ENCODE assay signal across 9 cellular contexts in the genomic region with DNA sequence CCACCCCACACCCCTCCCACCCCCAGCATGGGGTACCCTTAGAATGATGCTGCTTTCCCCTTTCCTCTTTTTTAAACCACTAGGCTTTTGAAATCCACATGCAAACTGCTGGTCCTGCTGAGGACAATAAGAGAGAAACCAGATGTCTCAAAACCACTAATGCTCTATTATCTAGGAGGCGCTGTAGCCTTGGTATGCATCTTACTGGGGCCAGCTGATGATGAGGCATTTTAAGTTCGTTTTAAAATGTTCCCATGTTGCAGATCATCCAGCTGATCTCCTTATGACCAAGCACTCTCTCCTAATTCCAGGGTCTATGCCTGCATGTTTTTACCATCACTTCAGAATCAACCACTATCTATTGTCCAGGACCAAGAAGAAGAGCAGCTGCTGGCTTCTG. TPM values are rescaled to one million over a fixed set of nuclear protein-coding genes. Genes with fewer than 3 reads are reported as not detected.
DNase-seq lines count a peak whose midpoint lies in the region; ATAC-seq and TF ChIP-seq lines count a peak whose summit lies in the region.
"Had no signal": no experiment of that assay in that cellular context is flagged by ENCODE, and none has a peak within 500 bp of the region (broad histone marks: within the 10 kb centered on the region; RNA-seq: fewer than 3 reads in every experiment).

No MANE protein-coding gene starts in this region.

- TF ChIP-seq CTCF in CD4-positive, alpha-beta T cell (IDR thresholded peaks at IDR 0.05) = no peak
- peak; percentile 27 for TF ChIP-seq CTCF in HFF-Myc (IDR thresholded peaks at IDR 0.05; ENCODE audit: low read depth, low read length, missing control alignments)
- no peak for TF ChIP-seq CTCF in colonic mucosa (IDR thresholded peaks at IDR 0.05)

- H3K4me3 ChIP-seq in HFF-Myc (replicated peaks; ENCODE audit: low read depth, low read length) = no peak overlapping the region
- H3K4me3 ChIP-seq in colonic mucosa = no peak overlapping the region

- peak overlapping the region; percentile 76 for H3K4me3 Mint-ChIP-seq in CD4-positive, alpha-beta T cell
- peak overlapping the region; percentile 89 for H3K4me3 Mint-ChIP-seq in activated CD4-positive, alpha-beta memory T cell treated with anti-CD3 and anti-CD28 coated beads for 36 hours
- peak overlapping the region; percentile 54 for H3K4me3 Mint-ChIP-seq in memory B cell

- peaks cover 3% of the 10 kb centered on the region for H3K36me3 Mint-ChIP-seq in CD4-positive, alpha-beta T cell (ENCODE audit: low read depth)
- no peaks in the 10 kb centered on the region for H3K36me3 Mint-ChIP-seq in activated CD4-positive, alpha-beta memory T cell treated with anti-CD3 and anti-CD28 coated beads for 36 hours
- H3K36me3 Mint-ChIP-seq in memory B cell = no peaks in the 10 kb centered on the region

- H3K27me3 ChIP-seq in CD4-positive, alpha-beta T cell (ENCODE audit: control insufficient read depth, insufficient read depth, low read length) = no peaks in the 10 kb centered on the region
- H3K27me3 ChIP-seq in colonic mucosa = no peaks in the 10 kb centered on the region

- no peaks in the 10 kb centered on the region for H3K36me3 ChIP-seq in colonic mucosa
- H3K36me3 ChIP-seq: neutrophil had no signal

- CTCF ChIA-PET in CD4-positive, alpha-beta T cell (lab: Charles Lee) = interaction anchor here (0.6 to 1.6 kb wide), 5 partner anchors 8 to 1446 kb away, joined by 3 to 4 read pairs (median 3); a partner anchor contains a TSS
- CTCF ChIA-PET in activated CD4-positive, alpha-beta memory T cell treated with anti-CD3 and anti-CD28 coated beads for 36 hours (lab: Charles Lee) = interaction anchor here (0.6 to 1.8 kb wide), 16 partner anchors 8 to 587 kb away, joined by 3 to 11 read pairs (median 4); a partner anchor contains a TSS

- no peaks in the 10 kb centered on the region for H3K9me3 ChIP-seq in CD4-positive, alpha-beta T cell (ENCODE audit: control insufficient read depth, low read length)
- no peaks in the 10 kb centered on the region for H3K9me3 ChIP-seq in colonic mucosa
- H3K9me3 ChIP-seq: neutrophil had no signal

- no peak for DNase-seq in CD4-positive, alpha-beta T cell
- no peak for DNase-seq in HFF-Myc (ENCODE audit: extremely low read depth, low read depth)
- no peak for DNase-seq in activated CD4-positive, alpha-beta memory T cell treated with anti-CD3 and anti-CD28 coated beads for 36 hours
- DNase-seq in memory B cell (ENCODE audit: low spot score in 2 of 2) = no peak
- DNase-seq in amygdala (lab: John Stamatoyannopoulos, UW) = no peak
- no peak for DNase-seq in colonic mucosa
- DNase-seq in NK-92 treated with Interleukin-12 subunit alpha and Interleukin-12 subunit beta, amount 100 ng/mL, for 24 hours (lab: John Stamatoyannopoulos, UW) = no peak
- no peak for DNase-seq in activated CD4-positive, alpha-beta T cell treated with anti-CD3 and anti-CD28 coated beads for 1 hour

- H3K4me1 ChIP-seq in colonic mucosa = peaks cover 6% of the 10 kb centered on the region

- no peak overlapping the region for H3K27ac ChIP-seq in CD4-positive, alpha-beta T cell (ENCODE audit: low read depth, low read length)
- no peak overlapping the region for H3K27ac ChIP-seq in colonic mucosa
- H3K27ac ChIP-seq: neutrophil had no signal

- H3K27me3 Mint-ChIP-seq in CD4-positive, alpha-beta T cell = no peaks in the 10 kb centered on the region
- H3K27me3 Mint-ChIP-seq in activated CD4-positive, alpha-beta memory T cell treated with anti-CD3 and anti-CD28 coated beads for 36 hours = no peaks in the 10 kb centered on the region
- H3K27me3 Mint-ChIP-seq in memory B cell = peaks cover 8% of the 10 kb centered on the region

- H3K9ac ChIP-seq in colonic mucosa (ENCODE audit: low read depth in 2 of 2, low read length in 2 of 2) = no peak overlapping the region

- no peaks in the 10 kb centered on the region for H3K9me3 Mint-ChIP-seq in CD4-positive, alpha-beta T cell
- no peaks in the 10 kb centered on the region for H3K9me3 Mint-ChIP-seq in activated CD4-positive, alpha-beta memory T cell treated with anti-CD3 and anti-CD28 coated beads for 36 hours
- H3K9me3 Mint-ChIP-seq in memory B cell = no peaks in the 10 kb centered on the region

- POLR2A ChIA-PET in CD4-positive, alpha-beta T cell (lab: Charles Lee) = interaction anchor here (0.8 to 1.2 kb wide), 3 partner anchors 106 to 266 kb away, joined by 3 read pairs; a partner anchor contains a TSS
- POLR2A ChIA-PET in activated CD4-positive, alpha-beta memory T cell treated with anti-CD3 and anti-CD28 coated beads for 36 hours (lab: Charles Lee) = interaction anchor here (1.5 kb wide), 1 partner anchor 32 kb away, joined by 6 read pairs; no protein-coding TSS in a partner anchor

- peaks cover 39% of the 10 kb centered on the region for H3K4me1 Mint-ChIP-seq in CD4-positive, alpha-beta T cell (ENCODE audit: low read depth)
- peaks cover 31% of the 10 kb centered on the region for H3K4me1 Mint-ChIP-seq in activated CD4-positive, alpha-beta memory T cell treated with anti-CD3 and anti-CD28 coated beads for 36 hours (ENCODE audit: low read depth)
- H3K4me1 Mint-ChIP-seq in memory B cell = peaks cover 7% of the 10 kb centered on the region

- intact Hi-C loops in CD4-positive, alpha-beta T cell (cut with DNase I, micrococcal nuclease) = loop anchor here (2.0 to 10.0 kb wide), 5 partner anchors 61 to 1346 kb away; a partner anchor contains a TSS
- intact Hi-C loops in activated CD4-positive, alpha-beta memory T cell treated with anti-CD3 and anti-CD28 coated beads for 36 hours (cut with micrococcal nuclease) = loop anchor here (2.0 to 5.0 kb wide), 5 partner anchors 40 to 264 kb away; a partner anchor contains a TSS
- intact Hi-C loops in colonic mucosa (cut with DNase I) = no loop called here

- ATAC-seq in CD4-positive, alpha-beta T cell (ENCODE audit: poor library complexity) = no peak
- ATAC-seq in memory B cell (ENCODE audit: low read depth) = no peak

- H3K27ac Mint-ChIP-seq in CD4-positive, alpha-beta T cell = peak overlapping the region; percentile 88
- H3K27ac Mint-ChIP-seq in activated CD4-positive, alpha-beta memory T cell treated with anti-CD3 and anti-CD28 coated beads for 36 hours = no peak overlapping the region
- H3K27ac Mint-ChIP-seq in memory B cell = no peak overlapping the region

RNA-seq across cellular contexts. Expression of a gene that starts 1.3 kb away (rescaled TPM):
- under 1 TPM in 1 of 2 experiments, not detected in 1; 0.80 TPM for total RNA-seq in CD4-positive, alpha-beta T cell
- total RNA-seq in activated CD4-positive, alpha-beta memory T cell treated with anti-CD3 and anti-CD28 coated beads for 36 hours = under 1 TPM; 0.58 to 0.90 TPM
- total RNA-seq in colonic mucosa = not detected

RNA-seq across cellular contexts. Expression of a gene that starts 20.0 kb away (rescaled TPM):
- total RNA-seq in CD4-positive, alpha-beta T cell = under 1 TPM; 0.45 to 0.47 TPM
- total RNA-seq in activated CD4-positive, alpha-beta memory T cell treated with anti-CD3 and anti-CD28 coated beads for 36 hours = under 1 TPM; 0.10 to 0.19 TPM
- 1 to 10 TPM; 2.2 to 4.5 TPM for total RNA-seq in colonic mucosa
